Comparison of ENCODE assay signal across 8 cellular contexts in genomic region chr11:126194121-126194543, GRCh38. TPM values are rescaled to one million over a fixed set of nuclear protein-coding genes. Genes with fewer than 3 reads are reported as not detected.
DNase-seq lines count a peak whose midpoint lies in the region; ATAC-seq and TF ChIP-seq lines count a peak whose summit lies in the region.

No MANE protein-coding gene starts in this region.

- H3K27me3 Mint-ChIP-seq in natural killer cell (ENCODE audit: low read depth in 2 of 2) (no peaks in the 10 kb centered on the region), activated B cell treated with CpG ODN at 0.5 μM for 24 hours (no peaks in the 10 kb centered on the region), osteocyte (ENCODE audit: unreplicated experiment) (no peaks in the 10 kb centered on the region)
- H3K27me3 Mint-ChIP-seq in natural killer cell treated with Interleukin-12 subunit alpha and Interleukin-12 subunit beta and Interleukin-15 and Interleukin-18, amount 100 ng/mL, for 72 hours, result no peaks in the 10 kb centered on the region

- no peak overlapping the region for H3K4me3 ChIP-seq in fibroblast of pulmonary artery (replicated peaks; ENCODE audit: low read depth, low read length)

- H3K27ac Mint-ChIP-seq in natural killer cell (no peak overlapping the region), activated B cell treated with CpG ODN at 0.5 μM for 24 hours (no peak overlapping the region), osteocyte (ENCODE audit: unreplicated experiment) (no peak overlapping the region)
- no peak overlapping the region for H3K27ac Mint-ChIP-seq in natural killer cell treated with Interleukin-12 subunit alpha and Interleukin-12 subunit beta and Interleukin-15 and Interleukin-18, amount 100 ng/mL, for 72 hours

- H3K9me3 Mint-ChIP-seq in natural killer cell (no peaks in the 10 kb centered on the region), activated B cell treated with CpG ODN at 0.5 μM for 24 hours (peaks cover 6% of the 10 kb centered on the region), osteocyte (ENCODE audit: unreplicated experiment) (no peaks in the 10 kb centered on the region)
- H3K9me3 Mint-ChIP-seq in natural killer cell treated with Interleukin-12 subunit alpha and Interleukin-12 subunit beta and Interleukin-15 and Interleukin-18, amount 100 ng/mL, for 72 hours, result no peaks in the 10 kb centered on the region

- no peak overlapping the region for H3K4me3 Mint-ChIP-seq in natural killer cell
- H3K4me3 Mint-ChIP-seq in natural killer cell treated with Interleukin-12 subunit alpha and Interleukin-12 subunit beta and Interleukin-15 and Interleukin-18, amount 100 ng/mL, for 72 hours, result no peak overlapping the region
- H3K4me3 Mint-ChIP-seq in activated B cell treated with CpG ODN at 0.5 μM for 24 hours, result no peak overlapping the region
- no peak overlapping the region for H3K4me3 Mint-ChIP-seq in osteocyte (ENCODE audit: unreplicated experiment)

- no peak for DNase-seq in natural killer cell
- no peak for DNase-seq in natural killer cell treated with Interleukin-12 subunit alpha and Interleukin-12 subunit beta and Interleukin-15 and Interleukin-18, amount 100 ng/mL, for 72 hours (ENCODE audit: low spot score)
- peak; percentile 9 to 15 for DNase-seq in NCI-H187 (lab: John Stamatoyannopoulos, UW)
- DNase-seq in activated B cell treated with CpG ODN at 0.5 μM for 24 hours, result no peak
- peak; percentile 70 for DNase-seq in fibroblast of pulmonary artery (ENCODE audit: low read depth)
- DNase-seq in osteocyte (ENCODE audit: extremely low spot score, unreplicated experiment), result no peak

- intact Hi-C loops in natural killer cell (cut with micrococcal nuclease) (no loop called here), activated B cell treated with CpG ODN at 0.5 μM for 24 hours (cut with micrococcal nuclease) (loop anchor here (1.0 to 10.0 kb wide), 3 partner anchors 252 to 469 kb away; no protein-coding TSS in a partner anchor)

- TF ChIP-seq CTCF in natural killer cell (IDR thresholded peaks at IDR 0.05) (peak; percentile 18), activated B cell treated with CpG ODN at 0.5 μM for 24 hours (IDR thresholded peaks at IDR 0.05) (no peak), fibroblast of pulmonary artery (IDR thresholded peaks at IDR 0.05; ENCODE audit: low read length, missing control alignments) (peak; percentile 62), osteocyte (IDR thresholded peaks at IDR 0.05) (peak; percentile 80)

- CTCF ChIA-PET in activated B cell treated with CpG ODN at 0.5 μM for 24 hours (lab: Charles Lee), result interaction anchor here (0.7 to 1.5 kb wide), 8 partner anchors 9 to 569 kb away, joined by 3 to 7 read pairs (median 3); partner anchors contain the start of gene CHEK1

- H3K36me3 Mint-ChIP-seq in natural killer cell, result peaks cover 34% of the 10 kb centered on the region
- peaks cover 29% of the 10 kb centered on the region for H3K36me3 Mint-ChIP-seq in natural killer cell treated with Interleukin-12 subunit alpha and Interleukin-12 subunit beta and Interleukin-15 and Interleukin-18, amount 100 ng/mL, for 72 hours
- peaks cover 78% of the 10 kb centered on the region for H3K36me3 Mint-ChIP-seq in activated B cell treated with CpG ODN at 0.5 μM for 24 hours (ENCODE audit: low read depth)
- peaks cover 37% of the 10 kb centered on the region for H3K36me3 Mint-ChIP-seq in osteocyte (ENCODE audit: unreplicated experiment)

- ATAC-seq in natural killer cell, result no peak
- no peak for ATAC-seq in natural killer cell treated with Interleukin-12 subunit alpha and Interleukin-12 subunit beta and Interleukin-15 and Interleukin-18, amount 100 ng/mL, for 72 hours
- peak; percentile 21 for ATAC-seq in activated B cell treated with CpG ODN at 0.5 μM for 24 hours (ENCODE audit: low read depth)
- ATAC-seq in GM21529 (IDR thresholded peaks at IDR 0.05; ENCODE audit: unreplicated experiment), result no peak
- ATAC-seq in HG02642 (IDR thresholded peaks at IDR 0.05; ENCODE audit: poor library complexity, unreplicated experiment), result no peak

- POLR2A ChIA-PET in activated B cell treated with CpG ODN at 0.5 μM for 24 hours (lab: Charles Lee), result no interaction called here

- peaks cover 0 to 7% of the 10 kb centered on the region in 2 donors for H3K4me1 Mint-ChIP-seq in natural killer cell
- H3K4me1 Mint-ChIP-seq in natural killer cell treated with Interleukin-12 subunit alpha and Interleukin-12 subunit beta and Interleukin-15 and Interleukin-18, amount 100 ng/mL, for 72 hours (ENCODE audit: low read depth in 2 of 2), result peaks cover 0 to 10% of the 10 kb centered on the region in 2 donors
- peaks cover 3% of the 10 kb centered on the region for H3K4me1 Mint-ChIP-seq in activated B cell treated with CpG ODN at 0.5 μM for 24 hours
- no peaks in the 10 kb centered on the region for H3K4me1 Mint-ChIP-seq in osteocyte (ENCODE audit: unreplicated experiment)

RNA-seq across cellular contexts. Expression of gene RPUSD4, which starts 17.3 kb away (rescaled TPM):
- total RNA-seq in natural killer cell, result 10 to 100 TPM; 27.1 to 41.7 (median 38.9) TPM
- total RNA-seq in natural killer cell treated with Interleukin-12 subunit alpha and Interleukin-12 subunit beta and Interleukin-15 and Interleukin-18, amount 100 ng/mL, for 72 hours, result 10 to 100 TPM; 36.5 to 53.5 TPM
- total RNA-seq in activated B cell treated with CpG ODN at 0.5 μM for 24 hours, result 48.8 and 58.2 TPM in 2 replicates
- 27.1 and 28.0 TPM in 2 replicates for total RNA-seq in osteocyte

RNA-seq across cellular contexts. Expression of gene FAM118B, which starts 17.4 kb away (rescaled TPM):
- 1 to 10 TPM; 5.4 to 9.7 (median 7.8) TPM for total RNA-seq in natural killer cell
- total RNA-seq in natural killer cell treated with Interleukin-12 subunit alpha and Interleukin-12 subunit beta and Interleukin-15 and Interleukin-18, amount 100 ng/mL, for 72 hours, result 10 to 100 TPM; 13.8 to 16.9 TPM
- total RNA-seq in activated B cell treated with CpG ODN at 0.5 μM for 24 hours, result 8.7 and 11.7 TPM in 2 replicates
- total RNA-seq in osteocyte, result 23.3 and 26.5 TPM in 2 replicates

Comparison
In these comparisons a context has a peak if more than half of its experiments do, and no peak if none do; other contexts are left out.
1. DNase-seq: peak in NCI-H187 (2 of 2) and fibroblast of pulmonary artery (single experiment); none in natural killer cell (single experiment), natural killer cell treated with Interleukin-12 subunit alpha and Interleukin-12 subunit beta and Interleukin-15 and Interleukin-18, amount 100 ng/mL, for 72 hours (single experiment), activated B cell treated with CpG ODN at 0.5 μM for 24 hours (single experiment) and osteocyte (single experiment).